ENCODE assay signal across 8 cellular contexts in genomic region chr10:72563327-72563932, GRCh38.
DNase-seq lines count a peak whose midpoint lies in the region; ATAC-seq, FAIRE-seq and TF ChIP-seq lines count a peak whose summit lies in the region.

No MANE protein-coding gene starts in this region.

- H3K4me1 ChIP-seq in prostate gland (replicated peaks), result no peaks in the 10 kb centered on the region

- peaks cover 35% of the 10 kb centered on the region for H3K36me3 Mint-ChIP-seq in activated naive CD8-positive, alpha-beta T cell treated with anti-CD3 and anti-CD28 coated beads, Interleukin-2, amount 10 ng/mL, durations not matched to agents 7 days and 5 days
- peaks cover 71% of the 10 kb centered on the region for H3K36me3 Mint-ChIP-seq in nephron progenitor cell (ENCODE audit: low read depth)

- DNase-seq in GM12892 (ENCODE audit: insufficient read length), result no peak
- no peak for DNase-seq in activated naive CD8-positive, alpha-beta T cell treated with anti-CD3 and anti-CD28 coated beads, Interleukin-2, amount 10 ng/mL, durations not matched to agents 7 days and 5 days
- no peak for DNase-seq in nephron progenitor cell
- no peak for DNase-seq in NCI-H2081 (lab: John Stamatoyannopoulos, UW)
- DNase-seq in prostate gland (ENCODE audit: low spot score), result no peak
- no peak for DNase-seq in activated gamma-delta T cell treated with Interleukin-2 at 50 U/mL for 16 hours

- POLR2A ChIA-PET in activated naive CD8-positive, alpha-beta T cell treated with anti-CD3 and anti-CD28 coated beads, Interleukin-2, amount 10 ng/mL, durations not matched to agents 7 days and 5 days (lab: Charles Lee), result no interaction called here

- TF ChIP-seq POLR2A in GM12892 (IDR thresholded peaks at IDR 0.05; ENCODE audit: low read depth, low read length) (no peak), prostate gland (IDR thresholded peaks at IDR 0.05) (no peak)

- intact Hi-C loops in prostate gland (cut with DNase I), result no loop called here

- H3K27me3 Mint-ChIP-seq in activated naive CD8-positive, alpha-beta T cell treated with anti-CD3 and anti-CD28 coated beads, Interleukin-2, amount 10 ng/mL, durations not matched to agents 7 days and 5 days, result no peaks in the 10 kb centered on the region
- no peaks in the 10 kb centered on the region for H3K27me3 Mint-ChIP-seq in nephron progenitor cell (ENCODE audit: low read depth, poor library complexity)

- H3K27me3 ChIP-seq in prostate gland (replicated peaks; ENCODE audit: insufficient read depth), result no peaks in the 10 kb centered on the region

- H3K4me1 Mint-ChIP-seq in activated naive CD8-positive, alpha-beta T cell treated with anti-CD3 and anti-CD28 coated beads, Interleukin-2, amount 10 ng/mL, durations not matched to agents 7 days and 5 days, result peaks cover 21% of the 10 kb centered on the region
- no peaks in the 10 kb centered on the region for H3K4me1 Mint-ChIP-seq in nephron progenitor cell

- H3K4me3 Mint-ChIP-seq in activated naive CD8-positive, alpha-beta T cell treated with anti-CD3 and anti-CD28 coated beads, Interleukin-2, amount 10 ng/mL, durations not matched to agents 7 days and 5 days, result peak overlapping the region; percentile 66
- H3K4me3 Mint-ChIP-seq in nephron progenitor cell, result no peak overlapping the region

- H3K4me3 ChIP-seq in prostate gland, result no peak overlapping the region

- TF ChIP-seq CTCF in nephron progenitor cell (IDR thresholded peaks at IDR 0.05) (no peak), prostate gland (IDR thresholded peaks at IDR 0.05) (no peak)

- no peak overlapping the region for H3K27ac ChIP-seq in prostate gland

- peak; percentile 79 for FAIRE-seq in GM12892 (lab: Jason Lieb, UNC)

- H3K9me3 ChIP-seq in prostate gland, result no peaks in the 10 kb centered on the region

- 83% methylated on average over 6 of the region's 6 CpGs for WGBS in prostate gland

- no peaks in the 10 kb centered on the region for H3K36me3 ChIP-seq in prostate gland

- peak; percentile 61 for ATAC-seq in GM21381 (IDR thresholded peaks at IDR 0.05; ENCODE audit: unreplicated experiment)
- ATAC-seq in HG03571 (IDR thresholded peaks at IDR 0.05; ENCODE audit: unreplicated experiment), result peak; percentile 47
- peak; percentile 71 for ATAC-seq in activated naive CD8-positive, alpha-beta T cell treated with anti-CD3 and anti-CD28 coated beads, Interleukin-2, amount 10 ng/mL, durations not matched to agents 7 days and 5 days (ENCODE audit: low read depth)

- H3K9me3 Mint-ChIP-seq in activated naive CD8-positive, alpha-beta T cell treated with anti-CD3 and anti-CD28 coated beads, Interleukin-2, amount 10 ng/mL, durations not matched to agents 7 days and 5 days, result peaks cover 2% of the 10 kb centered on the region
- peaks cover 14% of the 10 kb centered on the region for H3K9me3 Mint-ChIP-seq in nephron progenitor cell

- H3K27ac Mint-ChIP-seq in activated naive CD8-positive, alpha-beta T cell treated with anti-CD3 and anti-CD28 coated beads, Interleukin-2, amount 10 ng/mL, durations not matched to agents 7 days and 5 days, result peak overlapping the region; percentile 79
- H3K27ac Mint-ChIP-seq in nephron progenitor cell, result no peak overlapping the region
